Comparison of ENCODE assay signal across 9 cellular contexts in the genomic region with DNA sequence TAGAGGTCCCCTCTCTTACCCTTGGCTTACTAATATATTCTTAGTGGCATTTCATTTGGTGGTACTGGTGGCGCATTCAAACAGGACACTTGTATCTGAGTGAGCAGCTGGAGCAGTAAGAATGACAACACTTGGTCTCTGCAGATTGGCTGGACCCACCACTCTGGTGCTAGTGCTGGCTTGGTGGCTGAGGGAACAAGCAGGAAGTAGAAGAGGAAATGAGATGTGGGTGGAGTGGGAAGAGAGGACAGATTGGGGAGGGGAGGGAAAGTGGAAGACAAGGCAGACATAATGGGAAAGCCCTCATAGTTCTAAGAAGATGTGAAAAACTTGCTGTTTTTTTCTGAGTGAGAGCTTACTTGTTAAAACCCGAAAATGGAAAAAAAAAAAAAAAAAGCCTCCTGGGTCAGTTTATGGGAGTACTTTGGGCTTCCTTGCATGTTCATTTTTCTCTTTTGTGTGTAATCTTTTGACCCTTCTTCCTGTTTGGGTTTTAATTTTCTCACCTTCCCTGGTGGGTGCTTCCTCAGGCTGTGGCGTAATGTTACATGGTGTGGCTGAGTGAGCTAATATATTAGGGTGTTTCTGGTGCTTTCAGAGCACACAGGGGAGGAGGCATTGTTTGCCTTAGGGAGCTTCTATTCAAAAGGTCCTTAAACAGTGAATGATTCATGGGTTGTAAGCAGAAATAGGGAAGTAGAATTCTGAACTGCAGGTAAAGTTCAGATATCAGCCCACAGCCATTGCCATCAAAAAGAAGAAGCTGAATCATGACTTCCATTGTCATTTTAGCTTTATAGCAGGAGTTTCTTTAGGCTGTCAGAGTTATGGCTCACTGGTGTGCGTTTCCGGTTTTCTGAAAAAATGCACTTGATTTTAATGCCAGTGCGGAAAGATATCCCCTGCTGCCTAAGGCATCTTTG. TPM values are rescaled to one million over a fixed set of nuclear protein-coding genes. Genes with fewer than 3 reads are reported as not detected.
DNase-seq lines count a peak whose midpoint lies in the region; ATAC-seq, FAIRE-seq and TF ChIP-seq lines count a peak whose summit lies in the region.
"Had no signal": no experiment of that assay in that cellular context is flagged by ENCODE, and none has a peak within 500 bp of the region (broad histone marks: within the 10 kb centered on the region; RNA-seq: fewer than 3 reads in every experiment).

No MANE protein-coding gene starts in this region.

- ATAC-seq in GM18873 (IDR thresholded peaks at IDR 0.05; ENCODE audit: low FRiP score, unreplicated experiment) = peak; percentile 91
- peak; percentile 86 for ATAC-seq in HG03025 (IDR thresholded peaks at IDR 0.05; ENCODE audit: low FRiP score, unreplicated experiment)
- ATAC-seq in body of pancreas = peak; percentile 33
- peak; percentile 97 for ATAC-seq in mucosa of descending colon

- no peaks in the 10 kb centered on the region for H3K27me3 ChIP-seq in BLaER1
- H3K27me3 ChIP-seq in body of pancreas = no peaks in the 10 kb centered on the region
- H3K27me3 ChIP-seq: cardiac muscle cell had no signal

- FAIRE-seq in D721Med (lab: Jason Lieb, UNC) = no peak

- POLR2A ChIA-PET in OCI-LY7 (lab: Charles Lee) = interaction anchor here (0.6 to 1.3 kb wide), 10 partner anchors 9 to 959 kb away, joined by 3 to 6 read pairs (median 4); a partner anchor contains a TSS

- H3K4me1 ChIP-seq in BLaER1 = peaks cover 57% of the 10 kb centered on the region
- peaks cover 18% of the 10 kb centered on the region for H3K4me1 ChIP-seq in OCI-LY7 (ENCODE audit: insufficient read depth, low read length, poor library complexity, severe bottlenecking)
- H3K4me1 ChIP-seq in body of pancreas = peaks cover 16% of the 10 kb centered on the region
- no peaks in the 10 kb centered on the region for H3K4me1 ChIP-seq in mucosa of descending colon (ENCODE audit: low read depth)

- H4K20me1 ChIP-seq in BLaER1 = peaks cover 97% of the 10 kb centered on the region
- H4K20me1 ChIP-seq in OCI-LY7 (ENCODE audit: insufficient read depth, low read length) = no peaks in the 10 kb centered on the region

- 63 to 79% methylated on average over 6 of the region's 6 CpGs for WGBS in body of pancreas, 2 donors

- H2AFZ ChIP-seq in OCI-LY7 (ENCODE audit: low read length) = peak overlapping the region; percentile 51; the same call in 1 of the 2 replicates

- H3K9me3 ChIP-seq in BLaER1 = no peaks in the 10 kb centered on the region
- H3K9me3 ChIP-seq in OCI-LY7 (ENCODE audit: low read length) = no peaks in the 10 kb centered on the region
- no peaks in the 10 kb centered on the region for H3K9me3 ChIP-seq in body of pancreas
- H3K9me3 ChIP-seq in mucosa of descending colon = no peaks in the 10 kb centered on the region

- peak overlapping the region; percentile 38; the same call in 1 of the 2 replicates for H3K9ac ChIP-seq in BLaER1

- no TSS peak for BruUV-seq in OCI-LY7 (replicated peaks; lab: Mats Ljungman, UMichigan)

- intact Hi-C loops in OCI-LY7 (cut with micrococcal nuclease; ENCODE audit: unreplicated experiment) = no loop called here
- intact Hi-C loops in body of pancreas (cut with DNase I) = no loop called here
- intact Hi-C loops in mucosa of descending colon (cut with DNase I, micrococcal nuclease) = no loop called here

- H3K4me3 ChIP-seq in BLaER1 = no peak overlapping the region
- H3K4me3 ChIP-seq in OCI-LY7 (ENCODE audit: low read depth, low read length, poor library complexity, severe bottlenecking) = peak overlapping the region; percentile 49
- H3K4me3 ChIP-seq in body of pancreas = no peak overlapping the region
- H3K4me3 ChIP-seq in mucosa of descending colon = no peak overlapping the region
- H3K4me3 ChIP-seq: cardiac muscle cell had no signal

- CTCF ChIA-PET in OCI-LY7 (lab: Charles Lee; ENCODE audit: unreplicated experiment) = no interaction called here

- TF ChIP-seq CTCF in OCI-LY7 (conservative IDR thresholded peaks at IDR 0.05; ENCODE audit: low read length) = no peak
- no peak for TF ChIP-seq CTCF in body of pancreas (IDR thresholded peaks at IDR 0.05)
- TF ChIP-seq CTCF in mucosa of descending colon (IDR thresholded peaks at IDR 0.05) = no peak
- no peak for TF ChIP-seq CTCF in D721Med (IDR thresholded peaks at IDR 0.05; ENCODE audit: insufficient read depth, missing control alignments)

- peaks cover 59% of the 10 kb centered on the region for H3K36me3 ChIP-seq in BLaER1
- no peaks in the 10 kb centered on the region for H3K36me3 ChIP-seq in OCI-LY7 (ENCODE audit: insufficient read depth, low read length)
- no peaks in the 10 kb centered on the region for H3K36me3 ChIP-seq in body of pancreas (replicated peaks in 1 of 2; ENCODE audit: insufficient read depth in 1 of 2, low read depth in 2 of 2)
- H3K36me3 ChIP-seq in mucosa of descending colon (ENCODE audit: low read depth) = no peaks in the 10 kb centered on the region
- H3K36me3 ChIP-seq: cardiac muscle cell had no signal

- H3K27ac ChIP-seq in BLaER1 (peak overlapping the region; percentile 45), OCI-LY7 (ENCODE audit: low read depth, low read length, poor library complexity, severe bottlenecking) (peak overlapping the region; percentile 61), body of pancreas (peak overlapping the region in 1 of 4 donors; percentile 19)
- H3K27ac ChIP-seq: cardiac muscle cell had no signal

- H3K4me2 ChIP-seq in BLaER1 (peak overlapping the region; percentile 75), OCI-LY7 (ENCODE audit: low read length) (peak overlapping the region; percentile 76)

- TF ChIP-seq POLR2A in body of pancreas (IDR thresholded peaks at IDR 0.05) = no peak

- DNase-seq in OCI-LY7 (ENCODE audit: low spot score) (peak; percentile 54), body of pancreas (peak in 1 of 4 donors; percentile 18), mucosa of descending colon (peak; percentile 24 to 49 (median 39)), D341Med (ENCODE audit: low spot score) (no peak), D721Med (ENCODE audit: insufficient read length, low spot score) (no peak)

- H3K79me2 ChIP-seq in OCI-LY7 (ENCODE audit: insufficient read depth, low read depth, low read length) = no peaks in the 10 kb centered on the region

- no peaks in the 10 kb centered on the region for H3K9me2 ChIP-seq in OCI-LY7 (ENCODE audit: insufficient read depth, low read length)

RNA-seq across cellular contexts. Expression of a gene that starts 52.3 kb away (rescaled TPM):
- total RNA-seq in OCI-LY7 (2014; rRNA removed; shearing (Covaris generic)) = 32.8 and 36.7 TPM in 2 replicates
- total RNA-seq in OCI-LY7 (2022) (41.7 and 47.4 TPM in 2 replicates), body of pancreas (10 to 100 TPM; 17.9 to 54.7 TPM), mucosa of descending colon (10 to 100 TPM; 23.9 to 38.4 (median 29.8) TPM)

Comparison
In these comparisons a context has a peak if more than half of its experiments do, and no peak if none do; other contexts are left out.
1. ATAC-seq: peak in every context shown above with its lines; median percentile 97 in mucosa of descending colon; 91 in GM18873; 86 in HG03025; 33 in body of pancreas.
2. DNase-seq: peak in OCI-LY7 (single experiment) and mucosa of descending colon (3 of 3); none in D341Med (single experiment) and D721Med (single experiment).